Comparison of ENCODE assay signal across 1 cellular context in genomic region chr16:2513405-2514332, GRCh38.
TF ChIP-seq lines count a peak whose summit lies in the region.

Gene ATP6V0C (plus strand): TSS chr16:2513952. CDS start chr16:2514104, 152 bp downstream.

TF ChIP-seq in HepG2, 621 proteins besides CTCF, POLR2A, EP300 and RAD21 (continued from another document and continues in another):
- TF ChIP-seq ZNF362 (CRISPR knock-in tag; IDR thresholded peaks at IDR 0.05; ENCODE audit: borderline replicate concordance) (no peak), ZNF740 (CRISPR knock-in tag; IDR thresholded peaks at IDR 0.05) (no peak), ZNF615 (CRISPR knock-in tag; IDR thresholded peaks at IDR 0.05; ENCODE audit: borderline replicate concordance) (no peak), ZBTB2 (CRISPR knock-in tag; IDR thresholded peaks at IDR 0.05; ENCODE audit: low read depth) (peak; percentile 99), TBP (CRISPR knock-in tag; IDR thresholded peaks at IDR 0.05) (no peak), AHDC1 (CRISPR knock-in tag; IDR thresholded peaks at IDR 0.05; ENCODE audit: borderline replicate concordance) (no peak), SNAPC4 (CRISPR knock-in tag; IDR thresholded peaks at IDR 0.05) (no peak), NCOA5 (CRISPR knock-in tag; IDR thresholded peaks at IDR 0.05) (no peak), PCBP2 (optimal IDR thresholded peaks at IDR 0.05; ENCODE audit: low read depth, low read length, poor library complexity, severe bottlenecking) (no peak), ZMYM2 (CRISPR knock-in tag; IDR thresholded peaks at IDR 0.05) (no peak), TIGD3 (CRISPR knock-in tag; IDR thresholded peaks at IDR 0.05; ENCODE audit: borderline replicate concordance) (no peak), SMARCC2 (IDR thresholded peaks at IDR 0.05) (no peak), ASH2L (IDR thresholded peaks at IDR 0.05; ENCODE audit: insufficient read length, low read depth, low read length) (peak; percentile 68), FOXP1 (IDR thresholded peaks at IDR 0.05) (no peak), FOXP1 (CRISPR knock-in tag; IDR thresholded peaks at IDR 0.05) (no peak), KDM5B (CRISPR knock-in tag; IDR thresholded peaks at IDR 0.05; ENCODE audit: borderline replicate concordance) (no peak), ZNF354B (CRISPR knock-in tag; IDR thresholded peaks at IDR 0.05) (no peak), MEIS2 (CRISPR knock-in tag; IDR thresholded peaks at IDR 0.05) (no peak; the same call in none of the 2 replicates), DMAP1 (CRISPR knock-in tag; IDR thresholded peaks at IDR 0.05) (peak; percentile 47), THAP9 (CRISPR knock-in tag; IDR thresholded peaks at IDR 0.05; ENCODE audit: borderline replicate concordance) (peak; percentile 37; the same call in 1 of the 2 replicates), PAWR (CRISPR knock-in tag; IDR thresholded peaks at IDR 0.05; ENCODE audit: borderline replicate concordance) (no peak), ZKSCAN1 (IDR thresholded peaks at IDR 0.05; ENCODE audit: low read length) (no peak), ZFP82 (CRISPR knock-in tag; IDR thresholded peaks at IDR 0.05; ENCODE audit: borderline replicate concordance) (peak; percentile 68; the same call in 1 of the 2 replicates), ZNF772 (CRISPR knock-in tag; IDR thresholded peaks at IDR 0.05) (no peak; the same call in 1 of the 2 replicates), IRF2 (CRISPR knock-in tag; IDR thresholded peaks at IDR 0.05) (peak; percentile 40; the same call in 1 of the 2 replicates), ZNF343 (CRISPR knock-in tag; IDR thresholded peaks at IDR 0.05) (no peak), ZNF431 (CRISPR knock-in tag; IDR thresholded peaks at IDR 0.05; ENCODE audit: borderline replicate concordance, low read depth) (0 out of 2 replicates have a peak, but pooled peaks have one; percentile 54), ZSCAN30 (CRISPR knock-in tag; IDR thresholded peaks at IDR 0.05) (no peak), SMC3 (IDR thresholded peaks at IDR 0.05; ENCODE audit: low read length) (no peak), ATF3 (CRISPR knock-in tag; IDR thresholded peaks at IDR 0.05) (peak; percentile 23; the same call in 1 of the 2 replicates), WIZ (CRISPR knock-in tag; IDR thresholded peaks at IDR 0.05) (no peak), FUBP1 (CRISPR knock-in tag; IDR thresholded peaks at IDR 0.05; ENCODE audit: borderline replicate concordance) (0 out of 2 replicates have a peak, but pooled peaks have one; percentile 31), SP1 (IDR thresholded peaks at IDR 0.05) (no peak), SP1 (CRISPR knock-in tag; IDR thresholded peaks at IDR 0.05) (peak; percentile 76), CENPX (CRISPR knock-in tag; IDR thresholded peaks at IDR 0.05) (no peak), MLLT10 (CRISPR knock-in tag; IDR thresholded peaks at IDR 0.05) (no peak), REXO4 (CRISPR knock-in tag; IDR thresholded peaks at IDR 0.05; ENCODE audit: borderline replicate concordance) (no peak)
